In genomic region chr21:29524055-29524454, GRCh38 we compare ENCODE assay signal across 15 cellular contexts.
"Had no signal": no experiment of that assay in that cellular context is flagged by ENCODE, and none has a peak within 500 bp of the region (broad histone marks: within the 10 kb centered on the region; RNA-seq: fewer than 3 reads in every experiment).

No MANE protein-coding gene starts in this region.

- H3K36me3 ChIP-seq: neural progenitor cell, ovary, right lobe of liver, stomach had no signal

- H3K27me3 ChIP-seq: neural progenitor cell, ovary, right lobe of liver, stomach had no signal

- H3K4me2 ChIP-seq: neural progenitor cell had no signal

- DNase-seq: effector memory CD4-positive, alpha-beta T cell; immature natural killer cell; mesenchymal stem cell; midbrain; nucleus accumbens; ovary; small intestine; stimulated activated CD4-positive, alpha-beta T cell treated with anti-CD3 and anti-CD28 coated beads, Interleukin-12 subunit alpha, Interleukin-12 subunit beta, amount 100 ng/mL, for 4 hours; stimulated activated naive CD4-positive, alpha-beta T cell; stomach; trophoblast cell had no signal

- H3K4me3 ChIP-seq: lung, neural progenitor cell, ovary, right lobe of liver, stomach had no signal

- H3K9me3 ChIP-seq: ovary, right lobe of liver had no signal

- ATAC-seq: natural killer cell treated with Interleukin-12 subunit alpha and Interleukin-12 subunit beta and Interleukin-15 and Interleukin-18, amount 100 ng/mL, for 72 hours had no signal

- H3K27ac ChIP-seq: neural progenitor cell, ovary, right lobe of liver, stomach had no signal

- H3K4me1 ChIP-seq: neural progenitor cell, right lobe of liver, stomach had no signal

- H2AFZ ChIP-seq: neural progenitor cell had no signal

- H3K9ac ChIP-seq: neural progenitor cell had no signal
